ENCODE assay signal across 14 cellular contexts in genomic region chrX:44470816-44471215, GRCh38.
DNase-seq lines count a peak whose midpoint lies in the region; ATAC-seq and TF ChIP-seq lines count a peak whose summit lies in the region.
"Had no signal": no experiment of that assay in that cellular context is flagged by ENCODE, and none has a peak within 500 bp of the region (broad histone marks: within the 10 kb centered on the region; RNA-seq: fewer than 3 reads in every experiment).

No MANE protein-coding gene starts in this region.

- no peak for ATAC-seq in heart left ventricle
- ATAC-seq: A549 had no signal

- H3K27me3 ChIP-seq in A673 (replicated peaks; ENCODE audit: insufficient read depth, low read depth, low read length, poor library complexity) (no peaks in the 10 kb centered on the region), heart left ventricle (no peaks in the 10 kb centered on the region)

- H3K4me1 Mint-ChIP-seq in CD14-positive monocyte, result peaks cover 21% of the 10 kb centered on the region

- TF ChIP-seq CTCF in A673 (conservative IDR thresholded peaks at IDR 0.05; ENCODE audit: low read depth, low read length), result no peak
- no peak for TF ChIP-seq CTCF in choroid plexus epithelial cell (conservative IDR thresholded peaks at IDR 0.05; ENCODE audit: low read depth, low read length)
- TF ChIP-seq CTCF in CD14-positive monocyte (IDR thresholded peaks at IDR 0.05), result no peak
- TF ChIP-seq CTCF in heart left ventricle (IDR thresholded peaks at IDR 0.05), result no peak

- H3K27ac ChIP-seq in A673 (ENCODE audit: low read depth, low read length, poor library complexity, severe bottlenecking), result peak overlapping the region; percentile 78
- H3K27ac ChIP-seq in heart left ventricle, result no peak overlapping the region
- H3K27ac ChIP-seq: A549, HL-60 had no signal

- H3K27ac Mint-ChIP-seq in CD14-positive monocyte, result peak overlapping the region in 1 of 7 donors; percentile 15
- H3K27ac Mint-ChIP-seq: CD8-positive, alpha-beta memory T cell had no signal

- H3K36me3 ChIP-seq in A673 (ENCODE audit: insufficient read depth, low read length, poor library complexity, severe bottlenecking) (no peaks in the 10 kb centered on the region), heart left ventricle (no peaks in the 10 kb centered on the region)

- no peak for TF ChIP-seq POLR2A in heart left ventricle (IDR thresholded peaks at IDR 0.05)

- no peak overlapping the region for H3K4me3 Mint-ChIP-seq in CD14-positive monocyte
- H3K4me3 Mint-ChIP-seq: CD8-positive, alpha-beta memory T cell had no signal

- intact Hi-C loops in A673 (cut with micrococcal nuclease; ENCODE audit: unreplicated experiment), result no loop called here
- intact Hi-C loops in CD14-positive monocyte (cut with micrococcal nuclease), result no loop called here
- intact Hi-C loops in heart left ventricle (cut with DNase I), result no loop called here

- H3K9me3 ChIP-seq in A673 (ENCODE audit: low read depth, low read length, poor library complexity, severe bottlenecking) (no peaks in the 10 kb centered on the region), heart left ventricle (no peaks in the 10 kb centered on the region)
- H3K9me3 ChIP-seq: A549 had no signal

- H3K36me3 Mint-ChIP-seq in CD14-positive monocyte, result no peaks in the 10 kb centered on the region
- H3K36me3 Mint-ChIP-seq: CD8-positive, alpha-beta memory T cell had no signal

- WGBS in heart left ventricle, 4 donors, result 72 to 80% (median 75%) methylated on average over 3 of the region's 3 CpGs

- H3K27me3 Mint-ChIP-seq in CD14-positive monocyte (ENCODE audit: low read depth in 3 of 3), result peaks cover 0 to 9% (median 1%) of the 10 kb centered on the region in 3 donors

- no peak overlapping the region for H3K4me3 ChIP-seq in A673 (ENCODE audit: low read depth, low read length, poor library complexity, severe bottlenecking)
- H3K4me3 ChIP-seq in choroid plexus epithelial cell (ENCODE audit: low read depth, low read length), result no peak overlapping the region
- H3K4me3 ChIP-seq in heart left ventricle, result no peak overlapping the region
- H3K4me3 ChIP-seq: A549 had no signal

- CTCF ChIA-PET in A673 (lab: Charles Lee), result no interaction called here

- DNase-seq in A673 (ENCODE audit: low spot score), result peak; percentile 93
- peak; percentile 12 for DNase-seq in ELF-1 (ENCODE audit: low read depth, low spot score)
- peak; percentile 13 for DNase-seq in NCI-H446 treated with DMSO at 0.1 percent for 48 hours (lab: John Stamatoyannopoulos, UW)
- DNase-seq in choroid plexus epithelial cell (ENCODE audit: low read depth), result peak; percentile 1
- DNase-seq in NK-92 (lab: John Stamatoyannopoulos, UW; ENCODE audit: unreplicated experiment), result no peak
- DNase-seq in CD14-positive monocyte (ENCODE audit: low spot score), result no peak
- no peak for DNase-seq in heart left ventricle
- DNase-seq: Calu3; CD8-positive, alpha-beta memory T cell; DMS 273 treated with DMSO at 0.1 percent for 48 hours; HCEC 1CT; KBM-7 had no signal

- BruUV-seq in A673 (replicated peaks; lab: Mats Ljungman, UMichigan), result no TSS peak

- H3K4me1 ChIP-seq in A673 (ENCODE audit: insufficient read depth, low read length, poor library complexity, severe bottlenecking) (peaks cover 14% of the 10 kb centered on the region), heart left ventricle (no peaks in the 10 kb centered on the region)
- H3K4me1 ChIP-seq: A549 had no signal

- POLR2A ChIA-PET in A673 (lab: Charles Lee; ENCODE audit: low non-redundant PET), result interaction anchor here (0.6 to 0.7 kb wide), 3 partner anchors 31 to 240 kb away, joined by 3 to 7 read pairs (median 3); no protein-coding TSS in a partner anchor

- peaks cover 0 to 5% (median 0%) of the 10 kb centered on the region in 7 donors for H3K9me3 Mint-ChIP-seq in CD14-positive monocyte
- H3K9me3 Mint-ChIP-seq: CD8-positive, alpha-beta memory T cell had no signal

Comparison
In these comparisons a context has a peak if more than half of its experiments do, and no peak if none do; other contexts are left out.
1. DNase-seq: peak in A673 (single experiment), ELF-1 (single experiment), NCI-H446 treated with DMSO at 0.1 percent for 48 hours (single experiment) and choroid plexus epithelial cell (single experiment); none in NK-92 (single experiment), CD14-positive monocyte (single experiment) and heart left ventricle (0 of 5).